In the genomic region with DNA sequence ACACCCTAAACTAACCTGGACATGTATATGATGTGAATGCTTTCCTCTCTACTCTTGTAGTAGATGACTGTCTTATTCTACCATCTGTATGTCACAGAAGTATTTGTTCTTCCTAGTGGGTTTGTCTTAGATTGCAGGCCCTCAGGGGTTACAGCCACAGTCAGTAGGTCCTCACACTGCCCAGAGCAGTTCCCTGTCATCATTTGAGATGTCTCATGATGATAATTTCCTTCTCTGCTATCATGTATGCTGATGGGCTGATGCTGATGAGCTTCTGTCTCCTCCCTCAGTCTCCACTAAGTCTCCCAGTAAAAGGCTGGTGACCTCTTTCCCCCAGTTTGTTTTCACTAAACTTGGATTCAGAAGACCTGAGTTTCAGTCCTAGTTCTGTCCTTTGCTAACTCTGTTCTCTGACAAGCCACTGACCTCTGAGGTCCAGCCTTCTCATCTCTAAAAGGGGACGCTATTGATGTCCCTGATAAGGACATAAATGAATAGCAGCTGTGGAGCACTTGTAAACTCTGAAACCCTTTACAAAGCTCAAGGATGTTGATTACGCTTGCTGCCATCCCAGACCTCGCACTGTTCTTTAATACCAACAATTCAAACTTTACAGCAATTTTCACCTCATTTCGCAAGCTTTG, we compare ENCODE assay signal across 1 cellular context.
TF ChIP-seq lines count a peak whose summit lies in the region.

No MANE protein-coding gene starts in this region.

TF ChIP-seq in SK-N-SH, 30 proteins besides CTCF, POLR2A, EP300 and RAD21 (continued from another document):
- TF ChIP-seq, protein P1, sequence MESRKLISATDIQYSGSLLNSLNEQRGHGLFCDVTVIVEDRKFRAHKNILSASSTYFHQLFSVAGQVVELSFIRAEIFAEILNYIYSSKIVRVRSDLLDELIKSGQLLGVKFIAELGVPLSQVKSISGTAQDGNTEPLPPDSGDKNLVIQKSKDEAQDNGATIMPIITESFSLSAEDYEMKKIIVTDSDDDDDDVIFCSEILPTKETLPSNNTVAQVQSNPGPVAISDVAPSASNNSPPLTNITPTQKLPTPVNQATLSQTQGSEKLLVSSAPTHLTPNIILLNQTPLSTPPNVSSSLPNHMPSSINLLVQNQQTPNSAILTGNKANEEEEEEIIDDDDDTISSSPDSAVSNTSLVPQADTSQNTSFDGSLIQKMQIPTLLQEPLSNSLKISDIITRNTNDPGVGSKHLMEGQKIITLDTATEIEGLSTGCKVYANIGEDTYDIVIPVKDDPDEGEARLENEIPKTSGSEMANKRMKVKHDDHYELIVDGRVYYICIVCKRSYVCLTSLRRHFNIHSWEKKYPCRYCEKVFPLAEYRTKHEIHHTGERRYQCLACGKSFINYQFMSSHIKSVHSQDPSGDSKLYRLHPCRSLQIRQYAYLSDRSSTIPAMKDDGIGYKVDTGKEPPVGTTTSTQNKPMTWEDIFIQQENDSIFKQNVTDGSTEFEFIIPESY (IDR thresholded peaks at IDR 0.05; ENCODE audit: borderline replicate concordance, low read depth), result no peak
- TF ChIP-seq GATA2 (CRISPR knock-in tag; IDR thresholded peaks at IDR 0.05) (peak; percentile 91), TCF12 (IDR thresholded peaks at IDR 0.05) (no peak), RFX5 (IDR thresholded peaks at IDR 0.05; ENCODE audit: low read length) (peak; percentile 18; the same call in 1 of the 2 replicates)
